ENCODE assay signal across 19 cellular contexts in genomic region chr6:80967618-80968017, GRCh38.
DNase-seq lines count a peak whose midpoint lies in the region; ATAC-seq, FAIRE-seq and TF ChIP-seq lines count a peak whose summit lies in the region.
"Had no signal": no experiment of that assay in that cellular context is flagged by ENCODE, and none has a peak within 500 bp of the region (broad histone marks: within the 10 kb centered on the region; RNA-seq: fewer than 3 reads in every experiment).

No MANE protein-coding gene starts in this region.

- no peaks in the 10 kb centered on the region for H3K9me1 ChIP-seq in endothelial cell of umbilical vein (replicated peaks; ENCODE audit: control insufficient read depth, extremely low read depth, insufficient read depth, low read length)

- DNase-seq in DND-41: peak; percentile 62
- peak; percentile 10 for DNase-seq in endothelial cell of umbilical vein (ENCODE audit: low read depth, low spot score)
- DNase-seq in nephron progenitor cell: no peak
- DNase-seq in NCI-H774 (lab: John Stamatoyannopoulos, UW): no peak
- no peak for DNase-seq in HuH-7.5 (ENCODE audit: low spot score)
- no peak for DNase-seq in NCI-H2227 treated with DMSO at 0.1 percent for 48 hours (lab: John Stamatoyannopoulos, UW)
- DNase-seq: ACHN; Karpas-422; NCI-H187 treated with DMSO at 0.1 percent for 48 hours; NCI-H2171 treated with DMSO at 0.1 percent for 48 hours; NCI-H510A; NK-92 treated with Interleukin-12 subunit alpha and Interleukin-12 subunit beta, amount 100 ng/mL, for 24 hours; PC-3; T-cell had no signal

- no peak for TF ChIP-seq POLR2A in endothelial cell of umbilical vein (IDR thresholded peaks at IDR 0.05; ENCODE audit: low read depth, low read length)

- no peak for FAIRE-seq in endothelial cell of umbilical vein (lab: Jason Lieb, UNC)

- H3K9ac ChIP-seq in DND-41 (ENCODE audit: low read depth, low read length) (peak overlapping the region; percentile 35; the same call in 1 of the 2 replicates), Loucy (ENCODE audit: low read depth, low read length, poor library complexity, severe bottlenecking) (peak overlapping the region; percentile 60), endothelial cell of umbilical vein (replicated peaks; ENCODE audit: extremely low read depth, insufficient read depth, low read length) (no peak overlapping the region)

- peak overlapping the region; percentile 19 for H3K4me2 ChIP-seq in DND-41 (ENCODE audit: insufficient read depth, low read length)
- H3K4me2 ChIP-seq in Loucy (ENCODE audit: low read depth, low read length, poor library complexity, severe bottlenecking): peak overlapping the region; percentile 64
- no peak overlapping the region for H3K4me2 ChIP-seq in endothelial cell of umbilical vein (ENCODE audit: insufficient read depth, low read length)

- intact Hi-C loops in endothelial cell of umbilical vein (cut with micrococcal nuclease): no loop called here

- TF ChIP-seq CTCF in DND-41 (IDR thresholded peaks at IDR 0.05; ENCODE audit: borderline replicate concordance, extremely low read depth, low read length, poor library complexity, severe bottlenecking) (no peak), Loucy (conservative IDR thresholded peaks at IDR 0.05; ENCODE audit: low read length) (no peak), endothelial cell of umbilical vein (IDR thresholded peaks at IDR 0.05; ENCODE audit: extremely low read depth in 1 of 2, insufficient read depth in 1 of 2, low read depth in 1 of 2, low read length in 2 of 2) (no peak), nephron progenitor cell (IDR thresholded peaks at IDR 0.05) (no peak)

- ATAC-seq in DND-41 (ENCODE audit: insufficient read depth, low read depth) (peak; percentile 82), GM21723 (IDR thresholded peaks at IDR 0.05; ENCODE audit: unreplicated experiment) (no peak)
- ATAC-seq: HCT116, PC-3, T-cell had no signal

- H3K9me2 ChIP-seq in Loucy (replicated peaks; ENCODE audit: low read depth, low read length): no peaks in the 10 kb centered on the region

- no peaks in the 10 kb centered on the region for H3K9me3 Mint-ChIP-seq in nephron progenitor cell

- dilution Hi-C loops in endothelial cell of umbilical vein (cut with MboI; ENCODE audit: extremely low pct_ligation_motif_present, low sequenced_read_pairs): no loop called here

- H3K4me3 ChIP-seq in DND-41 (ENCODE audit: low read depth in 1 of 2, low read length in 2 of 2) (no peak overlapping the region), Loucy (ENCODE audit: low read length, poor library complexity, severe bottlenecking) (peak overlapping the region; percentile 49), endothelial cell of umbilical vein (replicated peaks in 1 of 3; ENCODE audit: insufficient read depth in 1 of 3, low read depth in 1 of 3, low read length in 3 of 3) (no peak overlapping the region)

- peak overlapping the region; percentile 70 for H2AFZ ChIP-seq in DND-41 (ENCODE audit: low read depth, low read length)
- H2AFZ ChIP-seq in Loucy (ENCODE audit: low read length): peak overlapping the region; percentile 29; the same call in 1 of the 2 replicates
- H2AFZ ChIP-seq in endothelial cell of umbilical vein (ENCODE audit: low read depth, low read length): no peak overlapping the region

- H3K4me1 ChIP-seq in DND-41 (ENCODE audit: insufficient read depth, low read length) (peaks cover 37% of the 10 kb centered on the region), Loucy (ENCODE audit: insufficient read depth, low read length, poor library complexity, severe bottlenecking) (peaks cover 40% of the 10 kb centered on the region), endothelial cell of umbilical vein (ENCODE audit: control insufficient read depth, extremely low read depth, insufficient read depth, low read length) (no peaks in the 10 kb centered on the region)

- H3K4me1 Mint-ChIP-seq in nephron progenitor cell: peaks cover 6% of the 10 kb centered on the region
- H3K4me1 Mint-ChIP-seq: B cell, T-cell had no signal

- no peaks in the 10 kb centered on the region for H3K36me3 Mint-ChIP-seq in nephron progenitor cell (ENCODE audit: low read depth)
- H3K36me3 Mint-ChIP-seq: T-cell had no signal

- H3K27ac Mint-ChIP-seq in nephron progenitor cell: peak overlapping the region; percentile 31
- H3K27ac Mint-ChIP-seq: B cell, T-cell had no signal

- no peaks in the 10 kb centered on the region for H3K36me3 ChIP-seq in DND-41 (ENCODE audit: insufficient read depth, low read length)
- no peaks in the 10 kb centered on the region for H3K36me3 ChIP-seq in Loucy (ENCODE audit: insufficient read depth, low read length)
- H3K36me3 ChIP-seq in endothelial cell of umbilical vein (ENCODE audit: control insufficient read depth in 2 of 2, extremely low read depth in 1 of 2, insufficient read depth in 2 of 2, low read length in 2 of 2): no peaks in the 10 kb centered on the region

- H3K79me2 ChIP-seq in DND-41 (ENCODE audit: insufficient read depth, low read length) (no peaks in the 10 kb centered on the region), Loucy (ENCODE audit: insufficient read depth, low read length) (no peaks in the 10 kb centered on the region), endothelial cell of umbilical vein (ENCODE audit: control insufficient read depth, insufficient read depth, low read length) (no peaks in the 10 kb centered on the region)

- H3K27ac ChIP-seq in DND-41 (ENCODE audit: low read length) (peak overlapping the region; percentile 93), endothelial cell of umbilical vein (ENCODE audit: insufficient read depth, low read depth, low read length) (no peak overlapping the region)
- H3K27ac ChIP-seq: HL-60 had no signal

- CTCF ChIA-PET in endothelial cell of umbilical vein (lab: Charles Lee): no interaction called here

- no peaks in the 10 kb centered on the region for H3K27me3 ChIP-seq in DND-41 (ENCODE audit: insufficient read depth, low read length, poor library complexity)
- H3K27me3 ChIP-seq in Loucy (ENCODE audit: insufficient read depth, low read length, poor library complexity, severe bottlenecking): no peaks in the 10 kb centered on the region
- no peaks in the 10 kb centered on the region for H3K27me3 ChIP-seq in endothelial cell of umbilical vein (ENCODE audit: control insufficient read depth in 2 of 2, insufficient read depth in 2 of 2, low read length in 2 of 2)

- H3K4me3 Mint-ChIP-seq in nephron progenitor cell: no peak overlapping the region
- H3K4me3 Mint-ChIP-seq: B cell, T-cell had no signal

- no peaks in the 10 kb centered on the region for H3K9me3 ChIP-seq in DND-41 (ENCODE audit: insufficient read depth, low read length, severe bottlenecking)
- H3K9me3 ChIP-seq in Loucy (ENCODE audit: insufficient read depth, low read depth, low read length): no peaks in the 10 kb centered on the region
- H3K9me3 ChIP-seq in endothelial cell of umbilical vein (replicated peaks; ENCODE audit: control insufficient read depth, insufficient read depth, low read length): no peaks in the 10 kb centered on the region

- BruUV-seq in endothelial cell of umbilical vein (replicated peaks; lab: Mats Ljungman, UMichigan): no TSS peak

- no peaks in the 10 kb centered on the region for H3F3A ChIP-seq in Loucy (ENCODE audit: low read depth)

- H3K27me3 Mint-ChIP-seq in nephron progenitor cell (ENCODE audit: low read depth, poor library complexity): no peaks in the 10 kb centered on the region
- H3K27me3 Mint-ChIP-seq: B cell, T-cell had no signal

- no peaks in the 10 kb centered on the region for H4K20me1 ChIP-seq in DND-41 (ENCODE audit: insufficient read depth, low read length)
- H4K20me1 ChIP-seq in Loucy (ENCODE audit: insufficient read depth, low read length, poor library complexity, severe bottlenecking): no peaks in the 10 kb centered on the region
- no peaks in the 10 kb centered on the region for H4K20me1 ChIP-seq in endothelial cell of umbilical vein (replicated peaks; ENCODE audit: control insufficient read depth, extremely low read depth, insufficient read depth, low read length)

- POLR2A ChIA-PET in endothelial cell of umbilical vein (lab: Charles Lee): no interaction called here

TF ChIP-seq in endothelial cell of umbilical vein, 7 proteins besides CTCF, POLR2A, EP300 and RAD21:
- no peak for TF ChIP-seq POLR2AphosphoS5 (IDR thresholded peaks at IDR 0.05; ENCODE audit: insufficient read depth, low read depth, low read length)
- no peak for TF ChIP-seq MYC (IDR thresholded peaks at IDR 0.05; ENCODE audit: low read depth, low read length)
- no peak for TF ChIP-seq EZH2 (IDR thresholded peaks at IDR 0.05; ENCODE audit: borderline replicate concordance, low read depth, low read length, severe bottlenecking)
- no peak for TF ChIP-seq MAX (IDR thresholded peaks at IDR 0.05; ENCODE audit: insufficient read depth, insufficient read length)
- TF ChIP-seq JUN (IDR thresholded peaks at IDR 0.05; ENCODE audit: borderline replicate concordance, insufficient read depth, insufficient read length, low read depth): no peak
- TF ChIP-seq GATA2 (IDR thresholded peaks at IDR 0.05; ENCODE audit: insufficient read depth, insufficient read length, low read depth, low read length): no peak
- TF ChIP-seq FOS (IDR thresholded peaks at IDR 0.05; ENCODE audit: borderline replicate concordance, insufficient read depth, low read length): no peak

Comparison
In these comparisons a context has a peak if more than half of its experiments do, and no peak if none do; other contexts are left out.
1. DNase-seq: peak in DND-41 (single experiment) and endothelial cell of umbilical vein (single experiment); none in nephron progenitor cell (single experiment), NCI-H774 (single experiment), HuH-7.5 (single experiment) and NCI-H2227 treated with DMSO at 0.1 percent for 48 hours (single experiment).